1 cellular context compared by ENCODE assay signal in the genomic region with DNA sequence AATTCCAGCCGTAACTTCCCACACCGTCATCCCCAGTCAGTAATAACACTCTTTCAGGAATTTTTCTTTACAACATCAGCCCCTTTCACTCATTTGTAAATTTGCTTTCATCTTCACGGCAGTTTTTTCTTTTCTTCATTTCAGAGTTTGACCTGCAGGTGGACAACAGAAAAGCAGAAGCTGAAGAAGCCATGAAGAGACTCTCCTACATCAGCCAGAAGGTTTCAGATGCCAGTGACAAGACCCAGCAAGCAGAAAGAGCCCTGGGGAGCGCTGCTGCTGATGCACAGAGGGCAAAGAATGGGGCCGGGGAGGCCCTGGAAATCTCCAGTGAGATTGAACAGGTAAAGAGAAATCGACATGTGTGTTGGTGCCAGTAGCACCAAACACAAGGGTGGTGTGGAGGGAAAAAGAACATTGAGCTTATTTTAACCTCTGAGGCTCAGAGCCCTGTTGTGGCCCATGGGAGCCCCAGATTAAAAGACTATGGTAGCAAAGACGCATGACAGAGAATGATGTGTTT.
TF ChIP-seq lines count a peak whose summit lies in the region.

No MANE protein-coding gene starts in this region.

TF ChIP-seq in IMR-90, 13 proteins besides CTCF, POLR2A, EP300 and RAD21 (continued from another document):
- TF ChIP-seq, protein P1, sequence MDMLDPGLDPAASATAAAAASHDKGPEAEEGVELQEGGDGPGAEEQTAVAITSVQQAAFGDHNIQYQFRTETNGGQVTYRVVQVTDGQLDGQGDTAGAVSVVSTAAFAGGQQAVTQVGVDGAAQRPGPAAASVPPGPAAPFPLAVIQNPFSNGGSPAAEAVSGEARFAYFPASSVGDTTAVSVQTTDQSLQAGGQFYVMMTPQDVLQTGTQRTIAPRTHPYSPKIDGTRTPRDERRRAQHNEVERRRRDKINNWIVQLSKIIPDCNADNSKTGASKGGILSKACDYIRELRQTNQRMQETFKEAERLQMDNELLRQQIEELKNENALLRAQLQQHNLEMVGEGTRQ (IDR thresholded peaks at IDR 0.05; ENCODE audit: low read depth, low read length): no peak
- TF ChIP-seq CEBPB (IDR thresholded peaks at IDR 0.05; ENCODE audit: low read depth, low read length) (no peak), MXI1 (IDR thresholded peaks at IDR 0.05; ENCODE audit: borderline replicate concordance, low read depth, low read length) (no peak)
